Comparison of ENCODE assay signal across 9 cellular contexts in genomic region chr6:5723905-5724691, GRCh38.
DNase-seq lines count a peak whose midpoint lies in the region; ATAC-seq and TF ChIP-seq lines count a peak whose summit lies in the region.
"Had no signal": no experiment of that assay in that cellular context is flagged by ENCODE, and none has a peak within 500 bp of the region (broad histone marks: within the 10 kb centered on the region; RNA-seq: fewer than 3 reads in every experiment).

No MANE protein-coding gene starts in this region.

- H3K36me3 Mint-ChIP-seq in progenitor cell of endocrine pancreas (ENCODE audit: insufficient read depth): no peaks in the 10 kb centered on the region

- no peak overlapping the region for H3K4me3 Mint-ChIP-seq in progenitor cell of endocrine pancreas (ENCODE audit: low read depth)

- H3K9me3 Mint-ChIP-seq in progenitor cell of endocrine pancreas (ENCODE audit: low read depth): no peaks in the 10 kb centered on the region

- no peak for TF ChIP-seq CTCF in progenitor cell of endocrine pancreas (IDR thresholded peaks at IDR 0.05; ENCODE audit: unreplicated experiment)

- peaks cover 2% of the 10 kb centered on the region for H3K4me1 Mint-ChIP-seq in progenitor cell of endocrine pancreas (ENCODE audit: low read depth)

- intact Hi-C loops in left cardiac atrium (cut with DNase I): no loop called here

- ATAC-seq in GM18517 (IDR thresholded peaks at IDR 0.05; ENCODE audit: unreplicated experiment) (peak; percentile 99), GM21786 (IDR thresholded peaks at IDR 0.05; ENCODE audit: unreplicated experiment) (peak; percentile 95), left cardiac atrium (peak; percentile 80 to 84)
- ATAC-seq: Panc1 had no signal

- no peaks in the 10 kb centered on the region for H3K27me3 Mint-ChIP-seq in progenitor cell of endocrine pancreas

- peak; percentile 96 for DNase-seq in MV-4-11 (lab: John Stamatoyannopoulos, UW)
- DNase-seq in left cardiac atrium: peak; percentile 25
- no peak for DNase-seq in COLO668 (lab: John Stamatoyannopoulos, UW; ENCODE audit: unreplicated experiment)
- DNase-seq in NCI-H2196 (lab: John Stamatoyannopoulos, UW; ENCODE audit: unreplicated experiment): no peak
- DNase-seq in cortex of kidney (lab: John Stamatoyannopoulos, UW): no peak
- DNase-seq in progenitor cell of endocrine pancreas (ENCODE audit: low spot score, unreplicated experiment): no peak

- no peak overlapping the region for H3K27ac Mint-ChIP-seq in progenitor cell of endocrine pancreas

Comparison
In these comparisons a context has a peak if more than half of its experiments do, and no peak if none do; other contexts are left out.
1. DNase-seq: peak in MV-4-11 (single experiment) and left cardiac atrium (single experiment); none in COLO668 (single experiment), NCI-H2196 (single experiment), cortex of kidney (single experiment) and progenitor cell of endocrine pancreas (single experiment).
2. Peak in every context shown above with its lines, with median percentiles within 50 percentile points of each other: ATAC-seq.